ENCODE assay signal across 29 cellular contexts in genomic region chr2:122478773-122479172, GRCh38.
"Had no signal": no experiment of that assay in that cellular context is flagged by ENCODE, and none has a peak within 500 bp of the region (broad histone marks: within the 10 kb centered on the region; RNA-seq: fewer than 3 reads in every experiment).

No MANE protein-coding gene starts in this region.

- H3K36me3 Mint-ChIP-seq: activated CD8-positive, alpha-beta memory T cell treated with anti-CD3 and anti-CD28 coated beads, Interleukin-2, amount 10 ng/mL, durations not matched to agents 7 days and 5 days; activated naive CD4-positive, alpha-beta T cell treated with anti-CD3 and anti-CD28 coated beads, Interleukin-2, amount 50 U/mL, for 24 hours had no signal

- H3K4me1 ChIP-seq: ascending aorta, Peyer's patch, SJCRH30 had no signal

- H3K27ac Mint-ChIP-seq: activated CD8-positive, alpha-beta memory T cell treated with anti-CD3 and anti-CD28 coated beads, Interleukin-2, amount 10 ng/mL, durations not matched to agents 7 days and 5 days; activated naive CD4-positive, alpha-beta T cell treated with anti-CD3 and anti-CD28 coated beads, Interleukin-2, amount 50 U/mL, for 24 hours; activated T-cell treated with anti-CD3 and anti-CD28 coated beads, Interleukin-2, amount 50 U/mL, for 24 hours; activated T-helper 1 cell treated with anti-CD3 and anti-CD28 coated beads, Interleukin-12 subunit alpha, Interleukin-12 subunit beta, Interleukin-2, Interleukin-4 antibody, amounts not matched to agents 30 ng/mL and 10 ng/mL and 1 ng/mL, durations not matched to agents 14 hours and 24 hours and 36 hours; T-helper 1 cell treated with Interleukin-12 subunit alpha and Interleukin-12 subunit beta and Interleukin-4 antibody, amounts not matched to agents 30 μg/mL and 1 μg/mL, for 36 hours; WTC11 had no signal

- DNase-seq: activated CD4-positive, alpha-beta T cell treated with anti-CD3 and anti-CD28 coated beads for 48 hours; activated CD4-positive, alpha-beta T cell treated with anti-CD3 and anti-CD28 coated beads, Interleukin-2, amount 50 U/mL, for 4 hours; activated CD4-positive, CD25-positive, alpha-beta regulatory T cell treated with anti-CD3 and anti-CD28 coated beads, Interleukin-2, amount 50 U/mL, for 72 hours; activated CD8-positive, alpha-beta memory T cell treated with anti-CD3 and anti-CD28 coated beads, Interleukin-2, amount 10 ng/mL, durations not matched to agents 7 days and 5 days; activated effector memory CD4-positive, alpha-beta T cell treated with Interleukin-2 at 50 U/mL for 16 hours; activated naive CD4-positive, alpha-beta T cell; activated T-cell treated with anti-CD3 and anti-CD28 coated beads, Interleukin-2, amount 50 U/mL, for 24 hours; brain microvascular endothelial cell; caudate nucleus; Karpas-422; MM.1S; NCI-H1105; NCI-H1436; NCI-H1694 treated with DMSO at 0.1 percent for 48 hours; NCI-H2029 treated with DMSO at 0.1 percent for 48 hours; NCI-H2227 treated with DMSO at 0.1 percent for 48 hours; NCI-H526; NK-92 treated with Interleukin-12 subunit alpha and Interleukin-12 subunit beta, amount 100 ng/mL, for 24 hours; OCI-M1; Peyer's patch; Right ventricle myocardium superior; SJCRH30 had no signal

- H3K4me3 ChIP-seq: ascending aorta, K562, Peyer's patch, SJCRH30 had no signal

- ATAC-seq: activated CD8-positive, alpha-beta memory T cell treated with anti-CD3 and anti-CD28 coated beads, Interleukin-2, amount 10 ng/mL, durations not matched to agents 7 days and 5 days; K562; WTC11 had no signal

- H3K27me3 Mint-ChIP-seq: activated CD8-positive, alpha-beta memory T cell treated with anti-CD3 and anti-CD28 coated beads, Interleukin-2, amount 10 ng/mL, durations not matched to agents 7 days and 5 days; activated naive CD4-positive, alpha-beta T cell treated with anti-CD3 and anti-CD28 coated beads, Interleukin-2, amount 50 U/mL, for 24 hours; activated T-cell treated with anti-CD3 and anti-CD28 coated beads, Interleukin-2, amount 50 U/mL, for 24 hours had no signal

- H3K4me3 Mint-ChIP-seq: activated CD8-positive, alpha-beta memory T cell treated with anti-CD3 and anti-CD28 coated beads, Interleukin-2, amount 10 ng/mL, durations not matched to agents 7 days and 5 days; activated naive CD4-positive, alpha-beta T cell treated with anti-CD3 and anti-CD28 coated beads, Interleukin-2, amount 50 U/mL, for 24 hours; activated T-cell treated with anti-CD3 and anti-CD28 coated beads, Interleukin-2, amount 50 U/mL, for 24 hours; activated T-helper 1 cell treated with anti-CD3 and anti-CD28 coated beads, Interleukin-12 subunit alpha, Interleukin-12 subunit beta, Interleukin-2, Interleukin-4 antibody, amounts not matched to agents 30 ng/mL and 10 ng/mL and 1 ng/mL, durations not matched to agents 14 hours and 24 hours and 36 hours; T-helper 1 cell treated with Interleukin-12 subunit alpha and Interleukin-12 subunit beta and Interleukin-4 antibody, amounts not matched to agents 30 μg/mL and 1 μg/mL, for 36 hours; WTC11 had no signal

- H3K9me3 Mint-ChIP-seq: activated T-cell treated with anti-CD3 and anti-CD28 coated beads, Interleukin-2, amount 50 U/mL, for 24 hours; T-helper 1 cell treated with Interleukin-12 subunit alpha and Interleukin-12 subunit beta and Interleukin-4 antibody, amounts not matched to agents 30 μg/mL and 1 μg/mL, for 36 hours had no signal

- H3K36me3 ChIP-seq: ascending aorta, brain microvascular endothelial cell, Peyer's patch, SJCRH30 had no signal

- H3K27me3 ChIP-seq: ascending aorta, brain microvascular endothelial cell, Peyer's patch, SJCRH30 had no signal

- H3K27ac ChIP-seq: ascending aorta, brain microvascular endothelial cell, Peyer's patch, RWPE1, SJCRH30 had no signal

- H3K4me1 Mint-ChIP-seq: activated CD8-positive, alpha-beta memory T cell treated with anti-CD3 and anti-CD28 coated beads, Interleukin-2, amount 10 ng/mL, durations not matched to agents 7 days and 5 days; activated naive CD4-positive, alpha-beta T cell treated with anti-CD3 and anti-CD28 coated beads, Interleukin-2, amount 50 U/mL, for 24 hours had no signal

- H3K9me3 ChIP-seq: ascending aorta, Peyer's patch, SJCRH30 had no signal
